ENCODE assay signal across 1 cellular context in the genomic region with DNA sequence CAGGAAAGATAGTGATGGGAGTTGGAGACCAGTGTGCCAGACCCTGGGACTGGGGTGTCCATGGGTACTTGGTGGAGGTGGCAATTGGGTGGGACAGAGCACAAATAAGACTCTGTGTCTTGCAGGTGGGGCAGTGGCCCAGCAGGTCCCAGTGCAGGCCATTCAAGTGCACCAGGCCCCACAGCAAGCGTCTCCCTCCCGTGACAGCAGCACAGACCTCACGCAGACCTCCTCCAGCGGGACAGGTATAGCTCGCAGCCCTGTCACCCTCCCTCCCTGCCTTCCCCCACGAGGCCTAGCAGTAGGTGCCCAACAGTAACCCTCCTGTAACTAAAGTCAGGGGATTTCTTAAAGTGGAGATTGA.
TF ChIP-seq lines count a peak whose summit lies in the region.

No MANE protein-coding gene starts in this region.

TF ChIP-seq in HepG2, 621 proteins besides CTCF, POLR2A, EP300 and RAD21:
- TF ChIP-seq POLR2AphosphoS2 (IDR thresholded peaks at IDR 0.05; ENCODE audit: low read depth, low read length) (peak; percentile 39; the same call in 1 of the 2 replicates), ZNF713 (CRISPR knock-in tag; IDR thresholded peaks at IDR 0.05) (no peak)
- TF ChIP-seq, protein P1, sequence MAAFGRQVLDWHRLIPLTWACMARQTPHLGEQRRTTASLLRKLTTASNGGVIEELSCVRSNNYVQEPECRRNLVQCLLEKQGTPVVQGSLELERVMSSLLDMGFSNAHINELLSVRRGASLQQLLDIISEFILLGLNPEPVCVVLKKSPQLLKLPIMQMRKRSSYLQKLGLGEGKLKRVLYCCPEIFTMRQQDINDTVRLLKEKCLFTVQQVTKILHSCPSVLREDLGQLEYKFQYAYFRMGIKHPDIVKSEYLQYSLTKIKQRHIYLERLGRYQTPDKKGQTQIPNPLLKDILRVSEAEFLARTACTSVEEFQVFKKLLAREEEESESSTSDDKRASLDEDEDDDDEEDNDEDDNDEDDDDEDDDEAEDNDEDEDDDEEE (CRISPR knock-in tag; IDR thresholded peaks at IDR 0.05) = no peak
